Comparison of ENCODE assay signal across 16 cellular contexts in genomic region chr6:118356054-118356453, GRCh38.
"Had no signal": no experiment of that assay in that cellular context is flagged by ENCODE, and none has a peak within 500 bp of the region (broad histone marks: within the 10 kb centered on the region; RNA-seq: fewer than 3 reads in every experiment).

No MANE protein-coding gene starts in this region.

- H3K27ac ChIP-seq: body of pancreas, cardiac muscle cell, tibial nerve had no signal

- H3K27me3 ChIP-seq: body of pancreas, cardiac muscle cell, gastroesophageal sphincter, tibial nerve had no signal

- H3K4me1 ChIP-seq: body of pancreas, tibial nerve had no signal

- DNase-seq: activated CD4-positive, alpha-beta T cell treated with anti-CD3 and anti-CD28 coated beads for 1 hour; activated T-cell treated with anti-CD3 and anti-CD28 coated beads, Interleukin-2, amount 50 U/mL, for 1 hour; body of pancreas; effector CD4-positive, alpha-beta T cell; head of caudate nucleus; hypothalamus; midbrain; natural killer cell; retina; stimulated activated CD4-positive, alpha-beta T cell treated with anti-CD3 and anti-CD28 coated beads, Interleukin-2, amount 100 ng/mL, for 24 hours; stimulated activated naive CD8-positive, alpha-beta T cell treated with anti-CD3 and anti-CD28 coated beads, Interleukin-15, amount 100 ng/mL, for 72 hours had no signal

- ATAC-seq: activated naive CD4-positive, alpha-beta T cell treated with anti-CD3 and anti-CD28 coated beads, Interleukin-2, amount 50 U/mL, for 72 hours; body of pancreas; gastroesophageal sphincter; natural killer cell; stimulated activated effector memory CD8-positive, alpha-beta T cell treated with anti-CD3 and anti-CD28 coated beads, Interleukin-12 subunit alpha, Interleukin-12 subunit beta, amount 100 ng/mL, for 72 hours; stimulated activated naive CD8-positive, alpha-beta T cell treated with anti-CD3 and anti-CD28 coated beads, Interleukin-15, amount 100 ng/mL, for 72 hours had no signal

- H3K4me3 ChIP-seq: body of pancreas, cardiac muscle cell, gastroesophageal sphincter, tibial nerve had no signal

- H3K9me3 ChIP-seq: body of pancreas, gastroesophageal sphincter, tibial nerve had no signal

- H3K36me3 ChIP-seq: cardiac muscle cell, gastroesophageal sphincter, tibial nerve had no signal
